Comparison of ENCODE assay signal across 10 cellular contexts in the genomic region with DNA sequence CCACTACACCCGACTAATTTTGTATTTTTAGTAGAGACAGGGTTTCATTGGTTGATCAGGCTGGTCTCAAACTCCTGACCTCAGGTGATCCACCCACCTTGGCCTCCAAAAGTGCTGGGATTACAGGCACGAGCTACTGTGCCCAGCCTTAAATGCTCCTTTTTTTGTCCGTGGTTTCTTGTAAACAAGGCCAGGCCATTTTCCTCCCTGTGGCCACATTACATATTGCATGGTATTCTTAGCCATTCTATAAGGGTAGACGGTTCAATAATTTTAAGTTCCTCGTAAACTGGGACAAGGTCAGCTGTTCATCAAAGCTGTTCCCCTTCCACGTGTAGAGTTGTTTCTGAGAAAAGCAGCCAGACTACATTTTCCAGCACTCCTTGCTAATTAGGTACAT. TPM values are rescaled to one million over a fixed set of nuclear protein-coding genes. Genes with fewer than 3 reads are reported as not detected.
DNase-seq lines count a peak whose midpoint lies in the region; TF ChIP-seq lines count a peak whose summit lies in the region.
"Had no signal": no experiment of that assay in that cellular context is flagged by ENCODE, and none has a peak within 500 bp of the region (broad histone marks: within the 10 kb centered on the region; RNA-seq: fewer than 3 reads in every experiment).

No MANE protein-coding gene starts in this region.

- CTCF ChIA-PET in mammary epithelial cell (lab: Charles Lee; ENCODE audit: low non-redundant PET), result interaction anchor here (0.7 kb wide), 1 partner anchor 8 kb away, joined by 3 read pairs; no protein-coding TSS in a partner anchor

- 91% methylated on average over 6 of the region's 6 CpGs for WGBS in mammary epithelial cell (ENCODE audit: low coverage, missing lambda C conversion rate)

- H3K9me3 ChIP-seq in DOHH2 (ENCODE audit: control insufficient read depth, insufficient read depth, low read length) (no peaks in the 10 kb centered on the region), Karpas-422 (ENCODE audit: low read length) (no peaks in the 10 kb centered on the region), mammary epithelial cell (replicated peaks; ENCODE audit: insufficient read depth, low read length) (no peaks in the 10 kb centered on the region)
- H3K9me3 ChIP-seq: pancreas had no signal

- peaks cover 6% of the 10 kb centered on the region; the same call in 1 of the 2 replicates for H3F3A ChIP-seq in DOHH2 (ENCODE audit: control insufficient read depth, insufficient read depth)

- H3K27me3 ChIP-seq in DOHH2 (ENCODE audit: control insufficient read depth, low read length) (peaks cover 17% of the 10 kb centered on the region), Karpas-422 (ENCODE audit: low read length) (no peaks in the 10 kb centered on the region), mammary epithelial cell (ENCODE audit: insufficient read depth, low read length) (no peaks in the 10 kb centered on the region)

- no peak overlapping the region for H2AFZ ChIP-seq in Karpas-422 (ENCODE audit: low read length)
- H2AFZ ChIP-seq in mammary epithelial cell (ENCODE audit: low read depth, low read length), result no peak overlapping the region

- H3K4me2 ChIP-seq in DOHH2 (ENCODE audit: low read length) (no peak overlapping the region), Karpas-422 (ENCODE audit: low read depth, low read length, poor library complexity, severe bottlenecking) (no peak overlapping the region), mammary epithelial cell (ENCODE audit: insufficient read depth, low read depth, low read length) (no peak overlapping the region)

- no TSS peak for BruUV-seq in mammary epithelial cell (replicated peaks; lab: Mats Ljungman, UMichigan)

- peaks cover 15% of the 10 kb centered on the region for H3K4me1 Mint-ChIP-seq in neural crest cell

- H3K9ac ChIP-seq in Karpas-422 (ENCODE audit: low read length) (no peak overlapping the region), mammary epithelial cell (ENCODE audit: insufficient read depth, low read length) (no peak overlapping the region)

- H3K9me3 Mint-ChIP-seq in neural crest cell, result no peaks in the 10 kb centered on the region

- peaks cover 29% of the 10 kb centered on the region for H3K27me3 Mint-ChIP-seq in neural crest cell (ENCODE audit: low read depth)

- intact Hi-C loops in mammary epithelial cell (cut with micrococcal nuclease), result no loop called here

- no peaks in the 10 kb centered on the region for H3K36me3 Mint-ChIP-seq in neural crest cell (ENCODE audit: low read depth)

- TF ChIP-seq CTCF in DOHH2 (IDR thresholded peaks at IDR 0.05; ENCODE audit: low read depth, low read length, poor library complexity, severe bottlenecking) (peak; percentile 28), mammary epithelial cell (conservative IDR thresholded peaks at IDR 0.05 in 1 of 2, IDR thresholded peaks at IDR 0.05 in 1 of 2; ENCODE audit: extremely low read depth in 1 of 2, insufficient read depth in 1 of 2, low read depth in 1 of 2, low read length in 2 of 2) (peak; percentile 26 to 32), neural crest cell (conservative IDR thresholded peaks at IDR 0.05) (peak; percentile 49)

- H3K4me1 ChIP-seq in DOHH2 (ENCODE audit: control insufficient read depth, low read length) (peaks cover 42% of the 10 kb centered on the region), Karpas-422 (ENCODE audit: low read length) (peaks cover 10% of the 10 kb centered on the region), mammary epithelial cell (ENCODE audit: insufficient read depth, low read length) (peaks cover 12% of the 10 kb centered on the region)
- H3K4me1 ChIP-seq: pancreas had no signal

- H3K4me3 ChIP-seq in DOHH2 (ENCODE audit: low read length), result no peak overlapping the region
- no peak overlapping the region for H3K4me3 ChIP-seq in Karpas-422 (ENCODE audit: low read length)
- H3K4me3 ChIP-seq in mammary epithelial cell (replicated peaks in 1 of 3; ENCODE audit: insufficient read depth in 1 of 3, low read depth in 2 of 3, low read length in 3 of 3), result no peak overlapping the region

- H3K79me2 ChIP-seq in DOHH2 (ENCODE audit: control insufficient read depth, low read length) (no peaks in the 10 kb centered on the region), Karpas-422 (ENCODE audit: low read length) (no peaks in the 10 kb centered on the region), mammary epithelial cell (ENCODE audit: insufficient read depth, low read length) (no peaks in the 10 kb centered on the region)

- dilution Hi-C loops in mammary epithelial cell (cut with HindIII; ENCODE audit: low sequenced_read_pairs), result no loop called here

- peak overlapping the region; percentile 77 for H3K4me3 Mint-ChIP-seq in neural crest cell

- no peak overlapping the region for H3K27ac Mint-ChIP-seq in neural crest cell (ENCODE audit: unreplicated experiment)

- in situ Hi-C loops in mammary epithelial cell (cut with MboI; ENCODE audit: low sequenced_read_pairs in 2 of 2), result loop anchor here in 1 of 2 donors (25.0 kb wide), 1 partner anchor 358 kb away; a partner anchor contains a TSS

- peak; percentile 60 for DNase-seq in Karpas-422
- no peak for DNase-seq in mammary epithelial cell
- DNase-seq in neural crest cell (ENCODE audit: low read depth, low spot score), result no peak
- no peak for DNase-seq in stimulated activated CD4-positive, alpha-beta T cell treated with anti-CD3 and anti-CD28 coated beads, Interleukin-4, amount 100 ng/mL, for 4 hours
- no peak for DNase-seq in GF-D8 (lab: John Stamatoyannopoulos, UW)
- DNase-seq in nucleus accumbens (lab: John Stamatoyannopoulos, UW), result no peak
- DNase-seq: pancreas, substantia nigra had no signal

- H3K9me2 ChIP-seq in DOHH2 (replicated peaks; ENCODE audit: control insufficient read depth, low read length) (no peaks in the 10 kb centered on the region), Karpas-422 (replicated peaks; ENCODE audit: insufficient read depth, low read length) (no peaks in the 10 kb centered on the region)

- H3K27ac ChIP-seq in DOHH2 (ENCODE audit: low read depth, low read length) (no peak overlapping the region), Karpas-422 (ENCODE audit: low read length) (no peak overlapping the region), mammary epithelial cell (ENCODE audit: insufficient read depth, low read depth, low read length) (no peak overlapping the region)

- H3K36me3 ChIP-seq in DOHH2 (ENCODE audit: control insufficient read depth, low read length), result no peaks in the 10 kb centered on the region
- no peaks in the 10 kb centered on the region for H3K36me3 ChIP-seq in Karpas-422 (ENCODE audit: insufficient read depth, low read length)
- no peaks in the 10 kb centered on the region for H3K36me3 ChIP-seq in mammary epithelial cell (ENCODE audit: insufficient read depth, low read length)
- H3K36me3 ChIP-seq: pancreas had no signal

- H4K20me1 ChIP-seq in DOHH2 (ENCODE audit: control insufficient read depth, insufficient read depth, low read depth, low read length) (no peaks in the 10 kb centered on the region), Karpas-422 (ENCODE audit: insufficient read depth, low read depth, low read length) (no peaks in the 10 kb centered on the region), mammary epithelial cell (ENCODE audit: insufficient read depth, low read length) (no peaks in the 10 kb centered on the region)

RNA-seq across cellular contexts. Expression of a gene that starts 10.3 kb away (rescaled TPM):
- 1.5 and 1.6 TPM in 2 replicates for total RNA-seq in Karpas-422 (2014; rRNA removed; shearing (Covaris generic); ENCODE audit: low replicate concordance)
- total RNA-seq in mammary epithelial cell (10 to 100 TPM; 55.2 to 83.2 TPM), neural crest cell (31.3 and 31.4 TPM in 2 replicates)
- 30.1 TPM for polyA plus RNA-seq in mammary epithelial cell
- 80.3 TPM for polyA minus RNA-seq in mammary epithelial cell

RNA-seq across cellular contexts. Expression of a gene that starts 38.4 kb away (rescaled TPM):
- not detected in 2 replicates for total RNA-seq in Karpas-422 (2014; rRNA removed; shearing (Covaris generic); ENCODE audit: low replicate concordance)
- total RNA-seq in mammary epithelial cell, result under 1 TPM; 0.33 to 0.47 TPM
- 0.45 TPM for polyA plus RNA-seq in mammary epithelial cell
- 1.2 TPM for polyA minus RNA-seq in mammary epithelial cell
- not detected in 2 replicates for total RNA-seq in neural crest cell
- total RNA-seq: T-helper 1 cell treated with Interleukin-12 subunit alpha and Interleukin-12 subunit beta and Interleukin-4 antibody, amounts not matched to agents 30 ng/mL and 1 ng/mL, for 36 hours had no signal

Comparison
In these comparisons a context has a peak if more than half of its experiments do, and no peak if none do; other contexts are left out.
1. RNA of a gene that starts 10.3 kb away (total RNA-seq): 55.2 to 83.2 TPM in mammary epithelial cell and 31.3 to 31.4 TPM in neural crest cell; 1.5 to 1.6 TPM in Karpas-422; every median in the first group is over 10 times any median in the second.
2. Peak in every context shown above with its lines, with median percentiles within 50 percentile points of each other: CTCF ChIP-seq.